23 cellular contexts compared by ENCODE assay signal in the genomic region with DNA sequence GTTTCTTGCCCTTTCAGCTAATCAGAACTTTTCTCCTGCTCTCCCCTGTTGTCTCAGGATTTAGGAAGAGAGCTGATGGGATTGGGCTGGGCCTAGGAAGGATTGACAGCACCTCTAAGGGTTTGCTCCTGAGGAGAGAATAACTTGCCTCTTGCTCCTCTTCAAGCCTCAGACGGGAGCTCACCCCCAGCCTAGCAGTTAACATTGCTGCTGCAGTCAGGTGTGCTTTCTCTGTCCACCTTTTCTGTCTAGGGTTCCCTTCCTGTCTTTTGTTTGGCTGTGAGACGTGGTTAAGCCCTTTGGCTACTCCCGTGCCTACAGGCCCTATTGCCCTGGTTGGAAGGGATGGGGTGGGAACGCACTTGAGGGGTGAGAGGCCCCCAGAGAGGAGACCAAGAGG. TPM values are rescaled to one million over a fixed set of nuclear protein-coding genes. Genes with fewer than 3 reads are reported as not detected.
DNase-seq lines count a peak whose midpoint lies in the region; ATAC-seq lines count a peak whose summit lies in the region.
"Had no signal": no experiment of that assay in that cellular context is flagged by ENCODE, and none has a peak within 500 bp of the region (broad histone marks: within the 10 kb centered on the region; RNA-seq: fewer than 3 reads in every experiment).

No MANE protein-coding gene starts in this region.

- no peak overlapping the region for H3K27ac Mint-ChIP-seq in natural killer cell treated with Interleukin-12 subunit alpha and Interleukin-12 subunit beta and Interleukin-15 and Interleukin-18, amount 100 ng/mL, for 72 hours
- H3K27ac Mint-ChIP-seq: CD8-positive, alpha-beta memory T cell had no signal

- H3K36me3 Mint-ChIP-seq in natural killer cell treated with Interleukin-12 subunit alpha and Interleukin-12 subunit beta and Interleukin-15 and Interleukin-18, amount 100 ng/mL, for 72 hours = no peaks in the 10 kb centered on the region
- H3K36me3 Mint-ChIP-seq: CD8-positive, alpha-beta memory T cell had no signal

- DNase-seq in NCI-H2107 treated with DMSO at 0.1 percent for 48 hours (lab: John Stamatoyannopoulos, UW; ENCODE audit: unreplicated experiment) (peak; percentile 18), NCI-H2107 (lab: John Stamatoyannopoulos, UW) (no peak), NCI-H69 (lab: John Stamatoyannopoulos, UW) (peak; percentile 72), iPS-NIHi11 (ENCODE audit: low spot score) (peak; percentile 26)
- DNase-seq in natural killer cell treated with Interleukin-12 subunit alpha and Interleukin-12 subunit beta and Interleukin-15 and Interleukin-18, amount 100 ng/mL, for 72 hours (ENCODE audit: low spot score) = no peak
- DNase-seq: 8988T; AML-193; C1 segment of cervical spinal cord; Calu3; CD8-positive, alpha-beta memory T cell; DMS53; GDM1; KBM-7; NCI-H1092; NCI-H1694; NCI-H2227 treated with DMSO at 0.1 percent for 48 hours; NCI-H510A treated with DMSO at 0.1 percent for 48 hours; NCI-H774; OCI-M1; Right ventricle myocardium superior had no signal

- no peak overlapping the region for H3K4me3 Mint-ChIP-seq in natural killer cell treated with Interleukin-12 subunit alpha and Interleukin-12 subunit beta and Interleukin-15 and Interleukin-18, amount 100 ng/mL, for 72 hours
- H3K4me3 Mint-ChIP-seq: CD8-positive, alpha-beta memory T cell had no signal

- peaks cover 0 to 24% of the 10 kb centered on the region in 2 donors for H3K27me3 Mint-ChIP-seq in natural killer cell treated with Interleukin-12 subunit alpha and Interleukin-12 subunit beta and Interleukin-15 and Interleukin-18, amount 100 ng/mL, for 72 hours

- no peaks in the 10 kb centered on the region for H3K4me1 Mint-ChIP-seq in natural killer cell treated with Interleukin-12 subunit alpha and Interleukin-12 subunit beta and Interleukin-15 and Interleukin-18, amount 100 ng/mL, for 72 hours (ENCODE audit: low read depth in 2 of 2)
- H3K4me1 Mint-ChIP-seq: CD8-positive, alpha-beta memory T cell had no signal

- H3K9me3 Mint-ChIP-seq in natural killer cell treated with Interleukin-12 subunit alpha and Interleukin-12 subunit beta and Interleukin-15 and Interleukin-18, amount 100 ng/mL, for 72 hours = no peaks in the 10 kb centered on the region
- H3K9me3 Mint-ChIP-seq: CD8-positive, alpha-beta memory T cell had no signal

- no peak for ATAC-seq in HG02571 (IDR thresholded peaks at IDR 0.05; ENCODE audit: unreplicated experiment)
- ATAC-seq in GM21423 (IDR thresholded peaks at IDR 0.05; ENCODE audit: unreplicated experiment) = no peak
- ATAC-seq in natural killer cell treated with Interleukin-12 subunit alpha and Interleukin-12 subunit beta and Interleukin-15 and Interleukin-18, amount 100 ng/mL, for 72 hours = no peak

RNA-seq across cellular contexts. Expression of a gene that starts 20.1 kb away (rescaled TPM):
- not detected for total RNA-seq in natural killer cell treated with Interleukin-12 subunit alpha and Interleukin-12 subunit beta and Interleukin-15 and Interleukin-18, amount 100 ng/mL, for 72 hours
- total RNA-seq: Calu3; CD8-positive, alpha-beta memory T cell; T-helper 1 cell treated with Interleukin-12 subunit alpha and Interleukin-12 subunit beta and Interleukin-4 antibody, amounts not matched to agents 30 ng/mL and 1 ng/mL, for 36 hours had no signal

Comparison
In these comparisons a context has a peak if more than half of its experiments do, and no peak if none do; other contexts are left out.
1. DNase-seq: peak in NCI-H2107 treated with DMSO at 0.1 percent for 48 hours (single experiment), NCI-H69 (single experiment) and iPS-NIHi11 (single experiment); none in NCI-H2107 (single experiment) and natural killer cell treated with Interleukin-12 subunit alpha and Interleukin-12 subunit beta and Interleukin-15 and Interleukin-18, amount 100 ng/mL, for 72 hours (single experiment).